Comparison of ENCODE assay signal across 26 cellular contexts in genomic region chr2:124323321-124323720, GRCh38.
A peak's percentile ranks its signal among the peaks of the same experiment; 100 is the strongest.
DNase-seq lines count a peak whose midpoint lies in the region; FAIRE-seq and TF ChIP-seq lines count a peak whose summit lies in the region.
"Had no signal": no experiment of that assay in that cellular context is flagged by ENCODE, and none has a peak within 500 bp of the region (broad histone marks: within the 10 kb centered on the region; RNA-seq: fewer than 3 reads in every experiment).

No MANE protein-coding gene starts in this region.

- no peak overlapping the region for H3K27ac ChIP-seq in mammary epithelial cell (ENCODE audit: insufficient read depth, low read depth, low read length)
- no peak overlapping the region for H3K27ac ChIP-seq in astrocyte (ENCODE audit: low read depth, low read length)
- H3K27ac ChIP-seq: A549, BLaER1, gastroesophageal sphincter, SJCRH30, transverse colon had no signal

- H3K4me3 Mint-ChIP-seq in MCF 10A (ENCODE audit: unreplicated experiment) (no peak overlapping the region), astrocyte (ENCODE audit: unreplicated experiment) (no peak overlapping the region)
- H3K4me3 Mint-ChIP-seq: activated T-helper 1 cell treated with anti-CD3 and anti-CD28 coated beads, Interleukin-12 subunit alpha, Interleukin-12 subunit beta, Interleukin-2, Interleukin-4 antibody, amounts not matched to agents 30 ng/mL and 10 ng/mL and 1 ng/mL, durations not matched to agents 14 hours and 24 hours and 36 hours; memory B cell; stimulated activated naive CD8-positive, alpha-beta T cell treated with anti-CD3 and anti-CD28 coated beads, Interleukin-15, amount 100 ng/mL, for 72 hours; T-helper 17 cell had no signal

- BruUV-seq in MCF 10A (replicated peaks; lab: Mats Ljungman, UMichigan), result no TSS peak
- no TSS peak for BruUV-seq in mammary epithelial cell (replicated peaks; lab: Mats Ljungman, UMichigan)

- 33% methylated on average over 2 of the region's 2 CpGs for WGBS in mammary epithelial cell (ENCODE audit: low coverage, missing lambda C conversion rate)

- H3K36me3 ChIP-seq in mammary epithelial cell (ENCODE audit: insufficient read depth, low read length) (no peaks in the 10 kb centered on the region), astrocyte (ENCODE audit: insufficient read depth, low read length) (no peaks in the 10 kb centered on the region), MG63 (no peaks in the 10 kb centered on the region)
- H3K36me3 ChIP-seq: BLaER1, gastroesophageal sphincter, SJCRH30, transverse colon had no signal

- POLR2A ChIA-PET in MCF 10A (lab: Yijun Ruan, JAX), result interaction anchor here (1.0 to 1.8 kb wide), 2 partner anchors 9 to 294 kb away, joined by 3 to 4 read pairs; no protein-coding TSS in a partner anchor

- no peak overlapping the region for H3K4me2 ChIP-seq in mammary epithelial cell (ENCODE audit: insufficient read depth, low read depth, low read length)
- H3K4me2 ChIP-seq in astrocyte (ENCODE audit: low read length), result no peak overlapping the region
- H3K4me2 ChIP-seq: A549, BLaER1 had no signal

- in situ Hi-C loops in mammary epithelial cell (cut with MboI; ENCODE audit: low sequenced_read_pairs in 2 of 2), result no loop called here

- peaks cover 16% of the 10 kb centered on the region for H3K4me1 Mint-ChIP-seq in MCF 10A (ENCODE audit: insufficient read depth, unreplicated experiment)
- no peaks in the 10 kb centered on the region for H3K4me1 Mint-ChIP-seq in astrocyte (ENCODE audit: low read depth, unreplicated experiment)
- H3K4me1 Mint-ChIP-seq: memory B cell; stimulated activated naive CD8-positive, alpha-beta T cell treated with anti-CD3 and anti-CD28 coated beads, Interleukin-15, amount 100 ng/mL, for 72 hours; T-helper 17 cell had no signal

- dilution Hi-C loops in mammary epithelial cell (cut with HindIII; ENCODE audit: low sequenced_read_pairs), result loop anchor here (5.0 kb wide), 1 partner anchor 44 kb away; no protein-coding TSS in a partner anchor

- CTCF ChIA-PET in MCF 10A (lab: Yijun Ruan, JAX) (no interaction called here), mammary epithelial cell (lab: Charles Lee; ENCODE audit: low non-redundant PET) (no interaction called here)

- H3K27ac Mint-ChIP-seq in MCF 10A (ENCODE audit: low read depth, unreplicated experiment) (no peak overlapping the region), astrocyte (ENCODE audit: unreplicated experiment) (peak overlapping the region; percentile 23)
- H3K27ac Mint-ChIP-seq: activated T-helper 1 cell treated with anti-CD3 and anti-CD28 coated beads, Interleukin-12 subunit alpha, Interleukin-12 subunit beta, Interleukin-2, Interleukin-4 antibody, amounts not matched to agents 30 ng/mL and 10 ng/mL and 1 ng/mL, durations not matched to agents 14 hours and 24 hours and 36 hours; memory B cell; T-helper 17 cell had no signal

- peaks cover 12% of the 10 kb centered on the region for H3K36me3 Mint-ChIP-seq in MCF 10A (ENCODE audit: insufficient read depth, unreplicated experiment)
- no peaks in the 10 kb centered on the region for H3K36me3 Mint-ChIP-seq in astrocyte (ENCODE audit: low read depth, unreplicated experiment)
- H3K36me3 Mint-ChIP-seq: memory B cell had no signal

- H3K27me3 Mint-ChIP-seq in MCF 10A (ENCODE audit: insufficient read depth, unreplicated experiment) (no peaks in the 10 kb centered on the region), astrocyte (ENCODE audit: low read depth, unreplicated experiment) (no peaks in the 10 kb centered on the region)
- H3K27me3 Mint-ChIP-seq: stimulated activated naive CD8-positive, alpha-beta T cell treated with anti-CD3 and anti-CD28 coated beads, Interleukin-15, amount 100 ng/mL, for 72 hours; T-helper 17 cell had no signal

- H3K9me3 Mint-ChIP-seq in MCF 10A (ENCODE audit: unreplicated experiment), result no peaks in the 10 kb centered on the region
- H3K9me3 Mint-ChIP-seq in astrocyte (ENCODE audit: unreplicated experiment), result no peaks in the 10 kb centered on the region
- H3K9me3 Mint-ChIP-seq: activated T-helper 1 cell treated with anti-CD3 and anti-CD28 coated beads, Interleukin-12 subunit alpha, Interleukin-12 subunit beta, Interleukin-2, Interleukin-4 antibody, amounts not matched to agents 30 ng/mL and 10 ng/mL and 1 ng/mL, durations not matched to agents 14 hours and 24 hours and 36 hours had no signal

- no peak overlapping the region for H2AFZ ChIP-seq in mammary epithelial cell (ENCODE audit: low read depth, low read length)
- no peak overlapping the region for H2AFZ ChIP-seq in astrocyte (ENCODE audit: low read depth, low read length)

- no peaks in the 10 kb centered on the region for H3K79me2 ChIP-seq in mammary epithelial cell (ENCODE audit: insufficient read depth, low read length)
- H3K79me2 ChIP-seq in astrocyte (ENCODE audit: insufficient read depth, low read length), result no peaks in the 10 kb centered on the region

- H4K20me1 ChIP-seq in mammary epithelial cell (ENCODE audit: insufficient read depth, low read length) (no peaks in the 10 kb centered on the region), astrocyte (ENCODE audit: insufficient read depth, low read length) (no peaks in the 10 kb centered on the region)
- H4K20me1 ChIP-seq: BLaER1 had no signal

- intact Hi-C loops in MCF 10A (cut with micrococcal nuclease) (loop anchor here (5.0 to 10.0 kb wide), 2 partner anchors 296 to 491 kb away; partner anchors contain the start of gene CNTNAP5), mammary epithelial cell (cut with micrococcal nuclease) (no loop called here)

- H3K4me1 ChIP-seq in mammary epithelial cell (ENCODE audit: insufficient read depth, low read length) (no peaks in the 10 kb centered on the region), astrocyte (ENCODE audit: insufficient read depth, low read length) (no peaks in the 10 kb centered on the region)
- H3K4me1 ChIP-seq: A549, BLaER1, Caco-2, gastroesophageal sphincter, SJCRH30, transverse colon had no signal

- no peaks in the 10 kb centered on the region for H3K27me3 ChIP-seq in mammary epithelial cell (ENCODE audit: insufficient read depth, low read length)
- no peaks in the 10 kb centered on the region for H3K27me3 ChIP-seq in astrocyte (ENCODE audit: insufficient read depth, low read length)
- no peaks in the 10 kb centered on the region for H3K27me3 ChIP-seq in MG63
- H3K27me3 ChIP-seq: BLaER1, gastroesophageal sphincter, SJCRH30, transverse colon had no signal

- peak; percentile 72 for DNase-seq in MCF 10A (ENCODE audit: unreplicated experiment)
- no peak for DNase-seq in mammary epithelial cell
- DNase-seq in astrocyte (ENCODE audit: low read depth), result no peak
- peak; percentile 2 for DNase-seq in hepatic stellate cell (ENCODE audit: low spot score)
- DNase-seq in MG63, result no peak
- no peak for DNase-seq in GDM1 (lab: John Stamatoyannopoulos, UW)
- no peak for DNase-seq in NCI-H1436 (lab: John Stamatoyannopoulos, UW)
- no peak for DNase-seq in superior temporal gyrus (ENCODE audit: extremely low spot score)
- DNase-seq: activated CD4-positive, alpha-beta T cell treated with anti-CD3 and anti-CD28 coated beads for 48 hours; activated naive CD4-positive, alpha-beta T cell treated with anti-CD3 and anti-CD28 coated beads, Interleukin-2, amount 50 U/mL, for 16 hours; Caco-2; central memory CD4-positive, alpha-beta T cell; NCI-H1048; NCI-H1930; NCI-H446; SJCRH30; stimulated activated naive CD8-positive, alpha-beta T cell treated with anti-CD3 and anti-CD28 coated beads, Interleukin-15, amount 100 ng/mL, for 72 hours; T-helper 17 cell; transverse colon had no signal

- TF ChIP-seq CTCF in MCF 10A (IDR thresholded peaks at IDR 0.05; ENCODE audit: unreplicated experiment), result no peak
- TF ChIP-seq CTCF in mammary epithelial cell (conservative IDR thresholded peaks at IDR 0.05 in 1 of 2, IDR thresholded peaks at IDR 0.05 in 1 of 2; ENCODE audit: extremely low read depth in 1 of 2, insufficient read depth in 1 of 2, low read depth in 1 of 2, low read length in 2 of 2), result no peak
- no peak for TF ChIP-seq CTCF in astrocyte (IDR thresholded peaks at IDR 0.05; ENCODE audit: insufficient read depth, low read depth, low read length)

- H3K9me3 ChIP-seq in mammary epithelial cell (replicated peaks; ENCODE audit: insufficient read depth, low read length) (peaks cover 20% of the 10 kb centered on the region), astrocyte (ENCODE audit: insufficient read depth, low read depth, low read length) (no peaks in the 10 kb centered on the region), MG63 (no peaks in the 10 kb centered on the region)
- H3K9me3 ChIP-seq: A549, BLaER1, Caco-2, gastroesophageal sphincter, SJCRH30, transverse colon had no signal

- H3K4me3 ChIP-seq in mammary epithelial cell (replicated peaks in 1 of 3; ENCODE audit: insufficient read depth in 1 of 3, low read depth in 2 of 3, low read length in 3 of 3) (no peak overlapping the region), astrocyte (ENCODE audit: insufficient read depth, low read depth, low read length) (no peak overlapping the region), MG63 (no peak overlapping the region)
- H3K4me3 ChIP-seq: A549, BLaER1, gastroesophageal sphincter, K562, SJCRH30, transverse colon had no signal

- FAIRE-seq in astrocyte (lab: Jason Lieb, UNC), result no peak
- FAIRE-seq: A549, H54, K562 had no signal

- H3K9ac ChIP-seq in mammary epithelial cell (ENCODE audit: insufficient read depth, low read length), result no peak overlapping the region
- H3K9ac ChIP-seq in astrocyte (ENCODE audit: low read length), result no peak overlapping the region
- H3K9ac ChIP-seq: BLaER1 had no signal

Comparison
In these comparisons a context has a peak if more than half of its experiments do, and no peak if none do; other contexts are left out.
1. DNase-seq: peak in MCF 10A (single experiment) and hepatic stellate cell (single experiment); none in mammary epithelial cell (single experiment), astrocyte (single experiment), MG63 (single experiment), GDM1 (single experiment), NCI-H1436 (single experiment) and superior temporal gyrus (single experiment).